Comparison of ENCODE assay signal across 8 cellular contexts in genomic region chr10:90319188-90319914, GRCh38.
DNase-seq lines count a peak whose midpoint lies in the region; ATAC-seq and TF ChIP-seq lines count a peak whose summit lies in the region.

No MANE protein-coding gene starts in this region.

- H3K9me3 Mint-ChIP-seq in effector memory CD8-positive, alpha-beta T cell: peaks cover 0 to 8% of the 10 kb centered on the region in 2 donors

- TF ChIP-seq CTCF in GM13977 (IDR thresholded peaks at IDR 0.05; ENCODE audit: extremely low read depth, insufficient read depth, missing control alignments): no peak

- H3K4me1 Mint-ChIP-seq in effector memory CD8-positive, alpha-beta T cell (ENCODE audit: low read depth in 2 of 2): no peaks in the 10 kb centered on the region

- in situ Hi-C loops in GM13977 (cut with MboI; ENCODE audit: low pct_unique_long_range_greater_than_20kb, low sequenced_read_pairs, unreplicated experiment): no loop called here

- H3K4me3 Mint-ChIP-seq in effector memory CD8-positive, alpha-beta T cell: no peak overlapping the region

- H3K36me3 Mint-ChIP-seq in effector memory CD8-positive, alpha-beta T cell (ENCODE audit: insufficient read depth): no peaks in the 10 kb centered on the region

- no peaks in the 10 kb centered on the region for H3K27me3 Mint-ChIP-seq in effector memory CD8-positive, alpha-beta T cell

- peak; percentile 96 for ATAC-seq in GM18502 (IDR thresholded peaks at IDR 0.05; ENCODE audit: poor library complexity, unreplicated experiment)
- ATAC-seq in HG02763 (IDR thresholded peaks at IDR 0.05; ENCODE audit: unreplicated experiment): peak; percentile 86
- no peak for ATAC-seq in effector memory CD8-positive, alpha-beta T cell (replicated peaks)

- no peak overlapping the region for H3K27ac Mint-ChIP-seq in effector memory CD8-positive, alpha-beta T cell

- DNase-seq in A172 (ENCODE audit: low spot score): peak; percentile 95
- peak; percentile 2 to 67 for DNase-seq in NCI-H446 (lab: John Stamatoyannopoulos, UW)
- peak; percentile 14 for DNase-seq in fibroblast of gingiva (ENCODE audit: low read depth)
- DNase-seq in superior temporal gyrus (ENCODE audit: extremely low spot score): peak; percentile 49
- DNase-seq in GM13977 (ENCODE audit: low spot score): no peak
- no peak for DNase-seq in effector memory CD8-positive, alpha-beta T cell

Comparison
In these comparisons a context has a peak if more than half of its experiments do, and no peak if none do; other contexts are left out.
1. DNase-seq: peak in A172 (single experiment), NCI-H446 (2 of 2), fibroblast of gingiva (single experiment) and superior temporal gyrus (single experiment); none in GM13977 (single experiment) and effector memory CD8-positive, alpha-beta T cell (0 of 3).